In the genomic region with DNA sequence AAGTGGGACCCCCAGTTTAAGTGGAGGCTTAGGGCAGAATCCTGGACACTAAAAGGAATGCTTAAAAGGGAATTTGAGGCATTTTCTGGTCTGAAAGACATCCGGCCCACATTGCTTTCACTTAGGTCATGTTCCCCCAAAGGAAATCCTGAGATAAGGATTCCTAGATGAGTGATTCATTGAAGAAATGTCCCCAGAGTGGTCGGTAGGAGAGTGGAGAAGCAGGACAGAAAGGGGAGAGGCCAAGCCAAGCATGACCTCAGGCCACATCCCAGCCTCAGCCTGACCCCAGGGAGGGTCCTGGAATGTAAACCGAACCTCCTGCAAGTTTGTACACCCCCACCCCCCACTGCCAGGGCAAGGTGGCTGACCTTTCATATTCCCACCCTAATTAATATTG, we compare ENCODE assay signal across 12 cellular contexts. TPM values are rescaled to one million over a fixed set of nuclear protein-coding genes. Genes with fewer than 3 reads are reported as not detected.
A peak's percentile ranks its signal among the peaks of the same experiment; 100 is the strongest.
DNase-seq lines count a peak whose midpoint lies in the region; ATAC-seq and TF ChIP-seq lines count a peak whose summit lies in the region.
"Had no signal": no experiment of that assay in that cellular context is flagged by ENCODE, and none has a peak within 500 bp of the region (broad histone marks: within the 10 kb centered on the region; RNA-seq: fewer than 3 reads in every experiment).

No MANE protein-coding gene starts in this region.

- no peak overlapping the region for H3K4me3 Mint-ChIP-seq in T-helper 1 cell treated with Interleukin-12 subunit alpha and Interleukin-12 subunit beta and Interleukin-4 antibody, amounts not matched to agents 30 μg/mL and 1 μg/mL, for 36 hours
- H3K4me3 Mint-ChIP-seq in stimulated activated naive B cell treated with anti-CD40 and anti-IgM and Interleukin-4, amounts not matched to agents 10 μg/mL and 1 μg/mL and 100 μg/mL, for 72 hours: no peak overlapping the region

- CTCF ChIA-PET in RWPE1 (lab: Yijun Ruan, JAX): no interaction called here

- no peak for ATAC-seq in stimulated activated naive B cell treated with anti-CD40 and anti-IgM and Interleukin-4, amounts not matched to agents 10 μg/mL and 1 μg/mL and 100 μg/mL, for 72 hours (replicated peaks)
- no peak for ATAC-seq in HG02938 (IDR thresholded peaks at IDR 0.05; ENCODE audit: unreplicated experiment)

- H3K9me3 ChIP-seq in fibroblast of lung (ENCODE audit: control insufficient read depth, insufficient read depth, low read depth, low read length) (no peaks in the 10 kb centered on the region), osteoblast (ENCODE audit: low read depth, low read length) (no peaks in the 10 kb centered on the region)
- H3K9me3 ChIP-seq: mucosa of descending colon had no signal

- no peaks in the 10 kb centered on the region for H4K20me1 ChIP-seq in fibroblast of lung (ENCODE audit: control insufficient read depth, extremely low read depth, insufficient read depth, low read length)
- no peaks in the 10 kb centered on the region for H4K20me1 ChIP-seq in osteoblast (ENCODE audit: insufficient read depth, low read length)

- H2AFZ ChIP-seq in fibroblast of lung (ENCODE audit: low read length): no peak overlapping the region
- H2AFZ ChIP-seq in osteoblast (ENCODE audit: low read length): no peak overlapping the region

- no peaks in the 10 kb centered on the region for H3K27me3 Mint-ChIP-seq in T-helper 1 cell treated with Interleukin-12 subunit alpha and Interleukin-12 subunit beta and Interleukin-4 antibody, amounts not matched to agents 30 μg/mL and 1 μg/mL, for 36 hours (ENCODE audit: low read depth)
- peaks cover 15 to 16% of the 10 kb centered on the region in 2 donors for H3K27me3 Mint-ChIP-seq in stimulated activated naive B cell treated with anti-CD40 and anti-IgM and Interleukin-4, amounts not matched to agents 10 μg/mL and 1 μg/mL and 100 μg/mL, for 72 hours

- H3K36me3 ChIP-seq in fibroblast of lung (ENCODE audit: control insufficient read depth, insufficient read depth, low read length): no peaks in the 10 kb centered on the region
- H3K36me3 ChIP-seq in osteoblast (ENCODE audit: insufficient read depth, low read length): no peaks in the 10 kb centered on the region

- H3K4me2 ChIP-seq in fibroblast of lung (ENCODE audit: extremely low read depth, insufficient read depth, low read length) (peak overlapping the region; percentile 59), osteoblast (ENCODE audit: insufficient read depth, low read length) (peak overlapping the region; percentile 72)

- TF ChIP-seq CTCF in RWPE1 (conservative IDR thresholded peaks at IDR 0.05; ENCODE audit: low read depth) (no peak), fibroblast of lung (conservative IDR thresholded peaks at IDR 0.05 in 1 of 2, IDR thresholded peaks at IDR 0.05 in 1 of 2; ENCODE audit: low read depth in 1 of 2, low read length in 2 of 2) (no peak), osteoblast (IDR thresholded peaks at IDR 0.05; ENCODE audit: extremely low read depth, low read depth, low read length) (no peak)

- peaks cover 76% of the 10 kb centered on the region for H3K4me1 Mint-ChIP-seq in T-helper 1 cell treated with Interleukin-12 subunit alpha and Interleukin-12 subunit beta and Interleukin-4 antibody, amounts not matched to agents 30 μg/mL and 1 μg/mL, for 36 hours (ENCODE audit: low read depth)
- peaks cover 16 to 22% of the 10 kb centered on the region in 2 donors for H3K4me1 Mint-ChIP-seq in stimulated activated naive B cell treated with anti-CD40 and anti-IgM and Interleukin-4, amounts not matched to agents 10 μg/mL and 1 μg/mL and 100 μg/mL, for 72 hours

- H3K4me3 ChIP-seq in fibroblast of lung (replicated peaks in 1 of 4; ENCODE audit: control extremely low read depth in 1 of 4, insufficient read depth in 1 of 4, low read depth in 3 of 4, low read length in 4 of 4) (no peak overlapping the region), osteoblast (ENCODE audit: insufficient read depth, low read length) (peak overlapping the region; percentile 11)
- H3K4me3 ChIP-seq: mucosa of descending colon had no signal

- H3K27ac Mint-ChIP-seq in T-helper 1 cell treated with Interleukin-12 subunit alpha and Interleukin-12 subunit beta and Interleukin-4 antibody, amounts not matched to agents 30 μg/mL and 1 μg/mL, for 36 hours: peak overlapping the region; percentile 87
- H3K27ac Mint-ChIP-seq in stimulated activated naive B cell treated with anti-CD40 and anti-IgM and Interleukin-4, amounts not matched to agents 10 μg/mL and 1 μg/mL and 100 μg/mL, for 72 hours: no peak overlapping the region

- H3K27me3 ChIP-seq in fibroblast of lung (ENCODE audit: control insufficient read depth, insufficient read depth, low read length): no peaks in the 10 kb centered on the region
- no peaks in the 10 kb centered on the region for H3K27me3 ChIP-seq in osteoblast (ENCODE audit: insufficient read depth, low read length)

- H3K9ac ChIP-seq in fibroblast of lung (ENCODE audit: insufficient read depth, low read length): no peak overlapping the region

- H3K27ac ChIP-seq in RWPE1 (peak overlapping the region; percentile 76), fibroblast of lung (ENCODE audit: insufficient read depth, low read length) (peak overlapping the region; percentile 34), osteoblast (ENCODE audit: low read depth, low read length) (peak overlapping the region; percentile 44)
- H3K27ac ChIP-seq: 22Rv1 had no signal

- H3K4me1 ChIP-seq in fibroblast of lung (ENCODE audit: control insufficient read depth, extremely low read depth, insufficient read depth, low read length) (peaks cover 21% of the 10 kb centered on the region), osteoblast (ENCODE audit: insufficient read depth, low read length) (peaks cover 35% of the 10 kb centered on the region)

- no peaks in the 10 kb centered on the region for H3K9me3 Mint-ChIP-seq in T-helper 1 cell treated with Interleukin-12 subunit alpha and Interleukin-12 subunit beta and Interleukin-4 antibody, amounts not matched to agents 30 μg/mL and 1 μg/mL, for 36 hours
- H3K9me3 Mint-ChIP-seq in stimulated activated naive B cell treated with anti-CD40 and anti-IgM and Interleukin-4, amounts not matched to agents 10 μg/mL and 1 μg/mL and 100 μg/mL, for 72 hours: no peaks in the 10 kb centered on the region

- peaks cover 4% of the 10 kb centered on the region for H3K36me3 Mint-ChIP-seq in T-helper 1 cell treated with Interleukin-12 subunit alpha and Interleukin-12 subunit beta and Interleukin-4 antibody, amounts not matched to agents 30 μg/mL and 1 μg/mL, for 36 hours (ENCODE audit: low read depth)
- peaks cover 0 to 3% of the 10 kb centered on the region in 2 donors for H3K36me3 Mint-ChIP-seq in stimulated activated naive B cell treated with anti-CD40 and anti-IgM and Interleukin-4, amounts not matched to agents 10 μg/mL and 1 μg/mL and 100 μg/mL, for 72 hours

- no peak for DNase-seq in T-helper 1 cell
- DNase-seq in RWPE1 (ENCODE audit: low spot score): peak; percentile 46
- peak; percentile 43 to 95 for DNase-seq in fibroblast of lung (ENCODE audit: low read depth in 2 of 2)
- peak; percentile 72 for DNase-seq in osteoblast (ENCODE audit: insufficient read length, low spot score, missing footprints)
- DNase-seq in nucleus accumbens (lab: John Stamatoyannopoulos, UW): no peak
- DNase-seq in stimulated activated naive B cell treated with anti-CD40 and anti-IgM and Interleukin-4, amounts not matched to agents 10 μg/mL and 1 μg/mL and 100 μg/mL, for 72 hours: no peak
- DNase-seq: cerebellar nuclear complex, mucosa of descending colon, NCI-H1436 had no signal

- H3K79me2 ChIP-seq in fibroblast of lung (ENCODE audit: control insufficient read depth, insufficient read depth, low read length) (no peaks in the 10 kb centered on the region), osteoblast (ENCODE audit: insufficient read depth, low read length) (no peaks in the 10 kb centered on the region)

- POLR2A ChIA-PET in RWPE1 (lab: Yijun Ruan, JAX; ENCODE audit: low non-redundant PET): no interaction called here

RNA-seq across cellular contexts. Expression of a gene that starts 16.6 kb away (rescaled TPM):
- 0.51 and 0.83 TPM in 2 replicates for total RNA-seq in fibroblast of lung
- polyA plus RNA-seq in fibroblast of lung: 2.1 and 3.2 TPM in 2 replicates
- 1.1 and 2.9 TPM in 2 replicates for polyA plus RNA-seq in fibroblast of lung (2012)
- 3.1 and 5.3 TPM in 2 replicates for polyA minus RNA-seq in fibroblast of lung (ENCODE audit: low replicate concordance)
- total RNA-seq in osteoblast: 1.8 TPM in 2 replicates

Comparison
In these comparisons a context has a peak if more than half of its experiments do, and no peak if none do; other contexts are left out.
1. DNase-seq: peak in RWPE1 (single experiment), fibroblast of lung (2 of 2) and osteoblast (single experiment); none in T-helper 1 cell (0 of 5), nucleus accumbens (0 of 56) and stimulated activated naive B cell treated with anti-CD40 and anti-IgM and Interleukin-4, amounts not matched to agents 10 μg/mL and 1 μg/mL and 100 μg/mL, for 72 hours (single experiment).
2. Peak in every context shown above with its lines, with median percentiles within 50 percentile points of each other: H3K27ac ChIP-seq.